Comparison of ENCODE assay signal across 8 cellular contexts in the genomic region with DNA sequence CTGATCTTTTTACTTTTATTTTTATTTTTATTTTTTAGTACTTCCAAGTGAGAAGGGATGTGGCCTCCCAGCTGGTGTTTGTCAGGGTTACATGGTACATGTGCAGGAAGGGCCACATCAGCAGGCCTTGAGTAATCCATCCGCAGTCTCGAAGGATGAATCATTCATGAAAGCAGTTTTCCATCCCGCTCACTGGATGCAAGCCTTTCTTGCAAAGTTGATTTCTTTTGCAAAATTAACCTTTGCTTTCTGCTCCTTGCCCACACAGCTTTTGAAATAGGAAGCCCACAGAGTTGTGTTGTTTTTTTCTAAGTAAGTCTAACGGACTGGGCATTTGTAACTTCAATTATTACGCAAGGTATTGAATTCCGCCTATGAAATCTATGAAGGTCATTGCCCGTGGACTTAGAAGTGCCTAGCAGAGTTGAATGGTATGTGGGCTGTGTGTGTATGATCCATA.
DNase-seq lines count a peak whose midpoint lies in the region; ATAC-seq, FAIRE-seq and TF ChIP-seq lines count a peak whose summit lies in the region.

No MANE protein-coding gene starts in this region.

- POLR2A ChIA-PET in CD4-positive, alpha-beta T cell (lab: Charles Lee) = interaction anchor here (0.7 kb wide), 1 partner anchor 270 kb away, joined by 3 read pairs; no protein-coding TSS in a partner anchor

- H3K9me3 ChIP-seq in CD4-positive, alpha-beta T cell (ENCODE audit: control insufficient read depth, low read length) = no peaks in the 10 kb centered on the region

- DNase-seq in GM03348 (ENCODE audit: low spot score) (peak; percentile 92), RCC 7860 (ENCODE audit: low spot score) (peak; percentile 82), fibroblast of mammary gland (ENCODE audit: low read depth) (peak; percentile 99), pulmonary artery endothelial cell (ENCODE audit: low read depth, low spot score) (peak; percentile 96), LoVo (ENCODE audit: low spot score) (no peak), SHP77 treated with DMSO at 0.1 percent for 48 hours (lab: John Stamatoyannopoulos, UW) (no peak)
- DNase-seq in CD4-positive, alpha-beta T cell = no peak

- peaks cover 58% of the 10 kb centered on the region for H3K4me1 Mint-ChIP-seq in CD4-positive, alpha-beta T cell (ENCODE audit: low read depth)

- peaks cover 46% of the 10 kb centered on the region for H3K36me3 Mint-ChIP-seq in CD4-positive, alpha-beta T cell (ENCODE audit: low read depth)

- no peak for ATAC-seq in GM21360 (IDR thresholded peaks at IDR 0.05; ENCODE audit: unreplicated experiment)
- no peak for ATAC-seq in CD4-positive, alpha-beta T cell (ENCODE audit: poor library complexity)

- H3K4me3 ChIP-seq in fibroblast of mammary gland (ENCODE audit: control insufficient read depth, low read depth, low read length) = no peak overlapping the region

- H3K9me3 Mint-ChIP-seq in CD4-positive, alpha-beta T cell = no peaks in the 10 kb centered on the region

- CTCF ChIA-PET in CD4-positive, alpha-beta T cell (lab: Charles Lee) = no interaction called here

- intact Hi-C loops in CD4-positive, alpha-beta T cell (cut with DNase I, micrococcal nuclease) = no loop called here

- H3K27me3 Mint-ChIP-seq in CD4-positive, alpha-beta T cell = no peaks in the 10 kb centered on the region

- no peak for TF ChIP-seq CTCF in fibroblast of mammary gland (conservative IDR thresholded peaks at IDR 0.05; ENCODE audit: control insufficient read depth, insufficient read depth, low read depth, low read length)
- no peak for TF ChIP-seq CTCF in CD4-positive, alpha-beta T cell (IDR thresholded peaks at IDR 0.05)

- peak; percentile 89 for FAIRE-seq in RCC 7860 (lab: Jason Lieb, UNC)

- H3K27ac Mint-ChIP-seq in CD4-positive, alpha-beta T cell = no peak overlapping the region

- H3K27me3 ChIP-seq in CD4-positive, alpha-beta T cell (ENCODE audit: control insufficient read depth, insufficient read depth, low read length) = no peaks in the 10 kb centered on the region

- no peak overlapping the region for H3K4me3 Mint-ChIP-seq in CD4-positive, alpha-beta T cell

- no peak overlapping the region for H3K27ac ChIP-seq in CD4-positive, alpha-beta T cell (ENCODE audit: low read depth, low read length)

Comparison
In these comparisons a context has a peak if more than half of its experiments do, and no peak if none do; other contexts are left out.
1. DNase-seq: peak in GM03348 (single experiment), RCC 7860 (single experiment), fibroblast of mammary gland (single experiment) and pulmonary artery endothelial cell (single experiment); none in LoVo (single experiment), SHP77 treated with DMSO at 0.1 percent for 48 hours (single experiment) and CD4-positive, alpha-beta T cell (0 of 10).